In the genomic region with DNA sequence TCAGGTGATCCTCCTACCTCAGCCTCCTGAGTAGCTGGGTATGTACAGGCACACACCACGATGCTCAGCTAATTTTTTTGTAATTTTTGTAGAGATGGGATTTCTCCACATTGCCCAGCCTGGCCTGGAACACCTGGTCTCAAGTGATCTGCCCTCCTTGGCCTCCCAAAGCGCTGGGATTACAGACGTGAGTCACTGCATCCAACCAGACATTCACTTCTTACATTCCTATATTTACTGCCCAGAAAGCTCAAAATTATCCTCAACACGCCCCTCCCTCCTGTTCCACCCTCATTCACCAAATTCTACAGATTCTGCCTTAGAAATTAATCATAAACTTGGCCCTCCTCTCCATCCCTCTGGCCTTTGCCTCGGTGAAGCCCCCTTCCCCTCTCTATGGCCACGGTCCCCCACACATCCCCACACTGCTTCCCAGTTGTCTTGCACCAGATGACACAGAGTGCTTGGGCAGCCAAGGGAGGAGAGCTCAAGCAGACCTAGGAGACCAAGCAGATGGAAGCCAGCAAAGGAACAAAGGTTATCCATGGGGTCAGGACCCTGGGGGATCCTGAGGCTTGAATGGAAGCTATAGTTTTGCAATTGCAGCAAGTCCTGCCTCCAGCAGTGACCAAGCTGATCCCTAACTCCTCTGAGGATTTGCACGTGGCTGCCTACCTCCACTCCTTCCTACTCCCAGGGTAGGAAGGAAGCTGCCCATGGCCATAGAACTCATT, we compare ENCODE assay signal across 18 cellular contexts.
DNase-seq lines count a peak whose midpoint lies in the region; ATAC-seq and TF ChIP-seq lines count a peak whose summit lies in the region.
"Had no signal": no experiment of that assay in that cellular context is flagged by ENCODE, and none has a peak within 500 bp of the region (broad histone marks: within the 10 kb centered on the region; RNA-seq: fewer than 3 reads in every experiment).

No MANE protein-coding gene starts in this region.

- H3F3A ChIP-seq in SK-N-SH (replicated peaks; ENCODE audit: insufficient read depth): no peaks in the 10 kb centered on the region
- peaks cover 21% of the 10 kb centered on the region for H3F3A ChIP-seq in GM23248 (ENCODE audit: insufficient read depth)

- H3K27ac ChIP-seq in SK-N-SH (ENCODE audit: low read depth in 2 of 2, low read length in 1 of 2) (peak overlapping the region in 1 of 2 experiments; percentile 87; a peak in 2 of 4 replicates), GM23248 (peak overlapping the region; percentile 93), mesodermal cell (ENCODE audit: low read depth, low read length, severe bottlenecking) (peak overlapping the region; percentile 81), dorsolateral prefrontal cortex (no peak overlapping the region), lower lobe of right lung (no peak overlapping the region)
- H3K27ac ChIP-seq: 22Rv1, thoracic aorta, VCaP had no signal

- no peaks in the 10 kb centered on the region for H3K27me3 Mint-ChIP-seq in activated naive CD8-positive, alpha-beta T cell
- H3K27me3 Mint-ChIP-seq: CD4-positive, alpha-beta memory T cell had no signal

- H3K9me3 ChIP-seq in SK-N-SH (no peaks in the 10 kb centered on the region), GM23248 (ENCODE audit: low read depth) (no peaks in the 10 kb centered on the region), mesodermal cell (ENCODE audit: control insufficient read depth, low read length) (no peaks in the 10 kb centered on the region), lower lobe of right lung (no peaks in the 10 kb centered on the region)
- H3K9me3 ChIP-seq: thoracic aorta had no signal

- TF ChIP-seq RAD21 in SK-N-SH (IDR thresholded peaks at IDR 0.05; ENCODE audit: low read length): no peak

- H3K4me3 ChIP-seq in SK-N-SH (ENCODE audit: low read depth in 2 of 2, low read length in 1 of 2) (no peak overlapping the region), GM23248 (no peak overlapping the region), mesodermal cell (ENCODE audit: extremely low read depth, insufficient read depth, low read length, poor library complexity, severe bottlenecking) (no peak overlapping the region), dorsolateral prefrontal cortex (no peak overlapping the region), lower lobe of right lung (no peak overlapping the region)
- H3K4me3 ChIP-seq: GM12878, K562, thoracic aorta had no signal

- H2AFZ ChIP-seq in SK-N-SH (ENCODE audit: low read depth) (peak overlapping the region; percentile 29; the same call in 1 of the 2 replicates), GM23248 (no peak overlapping the region)

- H3K9me2 ChIP-seq in SK-N-SH: no peaks in the 10 kb centered on the region
- no peaks in the 10 kb centered on the region for H3K9me2 ChIP-seq in GM23248 (ENCODE audit: insufficient read depth)

- H3K4me1 ChIP-seq in SK-N-SH (ENCODE audit: control insufficient read depth in 1 of 2, insufficient read depth in 2 of 2, low read depth in 1 of 2, low read length in 1 of 2) (peaks cover 7 to 8% of the 10 kb centered on the region in 2 experiments; a peak in 2 of 4 replicates), GM23248 (ENCODE audit: insufficient read depth) (peaks cover 17% of the 10 kb centered on the region), mesodermal cell (ENCODE audit: control insufficient read depth, insufficient read depth, low read length, poor library complexity, severe bottlenecking) (peaks cover 11% of the 10 kb centered on the region), lower lobe of right lung (no peaks in the 10 kb centered on the region)

- no peaks in the 10 kb centered on the region for H3K79me2 ChIP-seq in SK-N-SH (ENCODE audit: insufficient read depth)
- no peaks in the 10 kb centered on the region for H3K79me2 ChIP-seq in GM23248 (ENCODE audit: insufficient read depth)

- TF ChIP-seq CTCF in SK-N-SH (IDR thresholded peaks at IDR 0.05): no peak
- TF ChIP-seq CTCF in dorsolateral prefrontal cortex (IDR thresholded peaks at IDR 0.05 in 54 of 56, conservative IDR thresholded peaks at IDR 0.05 in 2 of 56; ENCODE audit: low read depth in 1 of 56, partially characterized antibody in 56 of 56): no peak
- no peak for TF ChIP-seq CTCF in lower lobe of right lung (IDR thresholded peaks at IDR 0.05)

- H3K36me3 ChIP-seq in SK-N-SH (replicated peaks in 1 of 2; ENCODE audit: control insufficient read depth in 1 of 2, insufficient read depth in 2 of 2, low read length in 1 of 2) (no peaks in the 10 kb centered on the region), GM23248 (ENCODE audit: low read depth) (no peaks in the 10 kb centered on the region), mesodermal cell (ENCODE audit: control insufficient read depth, insufficient read depth, low read length) (no peaks in the 10 kb centered on the region), lower lobe of right lung (no peaks in the 10 kb centered on the region)
- H3K36me3 ChIP-seq: thoracic aorta had no signal

- no peak overlapping the region for H3K4me3 Mint-ChIP-seq in activated naive CD8-positive, alpha-beta T cell

- H3K9me3 Mint-ChIP-seq in activated naive CD8-positive, alpha-beta T cell (ENCODE audit: low read depth): peaks cover 12% of the 10 kb centered on the region

- H3K4me2 ChIP-seq in SK-N-SH: no peak overlapping the region
- H3K4me2 ChIP-seq in GM23248 (ENCODE audit: unreplicated experiment): peak overlapping the region; percentile 69

- H3K4me1 Mint-ChIP-seq in activated naive CD8-positive, alpha-beta T cell (ENCODE audit: low read depth): peaks cover 67% of the 10 kb centered on the region

- in situ Hi-C loops in GM23248 (cut with MboI): no loop called here

- DNase-seq in SK-N-SH: no peak
- peak; percentile 36 for DNase-seq in GM23248
- no peak for DNase-seq in dorsolateral prefrontal cortex
- no peak for DNase-seq in lower lobe of right lung
- DNase-seq: CD4-positive, alpha-beta memory T cell; DND-41; head of caudate nucleus; NCI-H1092 treated with DMSO at 0.1 percent for 48 hours had no signal

- H3K27me3 ChIP-seq in SK-N-SH (ENCODE audit: insufficient read depth) (no peaks in the 10 kb centered on the region), GM23248 (replicated peaks; ENCODE audit: insufficient read depth) (no peaks in the 10 kb centered on the region), dorsolateral prefrontal cortex (no peaks in the 10 kb centered on the region), lower lobe of right lung (ENCODE audit: low read depth) (no peaks in the 10 kb centered on the region)

- peak overlapping the region; percentile 43; the same call in 1 of the 2 replicates for H3K9ac ChIP-seq in SK-N-SH
- H3K9ac ChIP-seq in GM23248: peak overlapping the region; percentile 56

- intact Hi-C loops in dorsolateral prefrontal cortex (cut with DNase I): no loop called here
- intact Hi-C loops in lower lobe of right lung (cut with DNase I): no loop called here

- H3K36me3 Mint-ChIP-seq in activated naive CD8-positive, alpha-beta T cell: peaks cover 8% of the 10 kb centered on the region
- H3K36me3 Mint-ChIP-seq: CD4-positive, alpha-beta memory T cell had no signal

- whole genome bisulfite sequencing in SK-N-SH (ENCODE audit: low lambda C conversion rate): 63% methylated on average over 7 of the region's 7 CpGs
- WGBS in GM23248 (ENCODE audit: low coverage in 1 of 2, low lambda C conversion rate in 2 of 2, missing lambda C conversion rate in 2 of 2), 2 experiments: 81 to 84% methylated on average over 7 of the region's 7 CpGs
- 77 to 83% methylated on average over 3 to 5 of the region's 7 CpGs for WGBS in mesodermal cell (ENCODE audit: insufficient coverage in 2 of 2), 2 experiments

- H4K20me1 ChIP-seq in SK-N-SH (ENCODE audit: insufficient read depth): no peaks in the 10 kb centered on the region
- no peaks in the 10 kb centered on the region for H4K20me1 ChIP-seq in GM23248 (ENCODE audit: insufficient read depth)

- no peak for TF ChIP-seq EP300 in SK-N-SH (IDR thresholded peaks at IDR 0.05; ENCODE audit: borderline replicate concordance in 1 of 2, low read depth in 1 of 2, low read length in 1 of 2)

- CTCF ChIA-PET in SK-N-SH (lab: Yijun Ruan, JAX): interaction anchor here (1.0 kb wide), 1 partner anchor 14 kb away, joined by 3 read pairs; no protein-coding TSS in a partner anchor

- POLR2A ChIA-PET in SK-N-SH (lab: Yijun Ruan, JAX): no interaction called here

- peak overlapping the region; percentile 87 for H3K27ac Mint-ChIP-seq in activated naive CD8-positive, alpha-beta T cell
- H3K27ac Mint-ChIP-seq: progenitor cell of endocrine pancreas had no signal

- no peak for ATAC-seq in SK-N-SH treated with all-trans-retinoic acid at 6 μM for 48 hours
- no peak for ATAC-seq in esophagus mucosa
- ATAC-seq in lower lobe of right lung: no peak
- ATAC-seq: GM12878, K562 had no signal

TF ChIP-seq in SK-N-SH, 30 proteins besides CTCF, POLR2A, EP300 and RAD21 (continues in another document):
- TF ChIP-seq, protein P1, sequence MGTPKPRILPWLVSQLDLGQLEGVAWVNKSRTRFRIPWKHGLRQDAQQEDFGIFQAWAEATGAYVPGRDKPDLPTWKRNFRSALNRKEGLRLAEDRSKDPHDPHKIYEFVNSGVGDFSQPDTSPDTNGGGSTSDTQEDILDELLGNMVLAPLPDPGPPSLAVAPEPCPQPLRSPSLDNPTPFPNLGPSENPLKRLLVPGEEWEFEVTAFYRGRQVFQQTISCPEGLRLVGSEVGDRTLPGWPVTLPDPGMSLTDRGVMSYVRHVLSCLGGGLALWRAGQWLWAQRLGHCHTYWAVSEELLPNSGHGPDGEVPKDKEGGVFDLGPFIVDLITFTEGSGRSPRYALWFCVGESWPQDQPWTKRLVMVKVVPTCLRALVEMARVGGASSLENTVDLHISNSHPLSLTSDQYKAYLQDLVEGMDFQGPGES (IDR thresholded peaks at IDR 0.05; ENCODE audit: low read depth, low read length): no peak
- TF ChIP-seq TCF12 (IDR thresholded peaks at IDR 0.05): no peak
- TF ChIP-seq FOXM1 (IDR thresholded peaks at IDR 0.05; ENCODE audit: low read depth): no peak
- no peak for TF ChIP-seq SIN3A (IDR thresholded peaks at IDR 0.05; ENCODE audit: borderline replicate concordance, low read depth, low read length)
- no peak for TF ChIP-seq NRF1 (IDR thresholded peaks at IDR 0.05; ENCODE audit: low read depth, low read length)

TF ChIP-seq in SK-N-SH treated with all-trans-retinoic acid at 6 μM for 48 hours, 23 proteins besides CTCF, POLR2A, EP300 and RAD21 (continues in another document):
- TF ChIP-seq, protein P2, sequence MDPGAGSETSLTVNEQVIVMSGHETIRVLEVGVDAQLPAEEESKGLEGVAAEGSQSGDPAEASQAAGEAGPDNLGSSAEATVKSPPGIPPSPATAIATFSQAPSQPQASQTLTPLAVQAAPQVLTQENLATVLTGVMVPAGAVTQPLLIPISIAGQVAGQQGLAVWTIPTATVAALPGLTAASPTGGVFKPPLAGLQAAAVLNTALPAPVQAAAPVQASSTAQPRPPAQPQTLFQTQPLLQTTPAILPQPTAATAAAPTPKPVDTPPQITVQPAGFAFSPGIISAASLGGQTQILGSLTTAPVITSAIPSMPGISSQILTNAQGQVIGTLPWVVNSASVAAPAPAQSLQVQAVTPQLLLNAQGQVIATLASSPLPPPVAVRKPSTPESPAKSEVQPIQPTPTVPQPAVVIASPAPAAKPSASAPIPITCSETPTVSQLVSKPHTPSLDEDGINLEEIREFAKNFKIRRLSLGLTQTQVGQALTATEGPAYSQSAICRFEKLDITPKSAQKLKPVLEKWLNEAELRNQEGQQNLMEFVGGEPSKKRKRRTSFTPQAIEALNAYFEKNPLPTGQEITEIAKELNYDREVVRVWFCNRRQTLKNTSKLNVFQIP (CRISPR knock-in tag; IDR thresholded peaks at IDR 0.05; ENCODE audit: borderline replicate concordance, low read depth): no peak
- no peak for TF ChIP-seq ESRRG (CRISPR knock-in tag; IDR thresholded peaks at IDR 0.05)

Comparison
In these comparisons a context has a peak if more than half of its experiments do, and no peak if none do; other contexts are left out.
1. H3K27ac ChIP-seq: peak in GM23248 (single experiment) and mesodermal cell (single experiment); none in dorsolateral prefrontal cortex (0 of 59) and lower lobe of right lung (single experiment).